ENCODE assay signal across 8 cellular contexts in the genomic region with DNA sequence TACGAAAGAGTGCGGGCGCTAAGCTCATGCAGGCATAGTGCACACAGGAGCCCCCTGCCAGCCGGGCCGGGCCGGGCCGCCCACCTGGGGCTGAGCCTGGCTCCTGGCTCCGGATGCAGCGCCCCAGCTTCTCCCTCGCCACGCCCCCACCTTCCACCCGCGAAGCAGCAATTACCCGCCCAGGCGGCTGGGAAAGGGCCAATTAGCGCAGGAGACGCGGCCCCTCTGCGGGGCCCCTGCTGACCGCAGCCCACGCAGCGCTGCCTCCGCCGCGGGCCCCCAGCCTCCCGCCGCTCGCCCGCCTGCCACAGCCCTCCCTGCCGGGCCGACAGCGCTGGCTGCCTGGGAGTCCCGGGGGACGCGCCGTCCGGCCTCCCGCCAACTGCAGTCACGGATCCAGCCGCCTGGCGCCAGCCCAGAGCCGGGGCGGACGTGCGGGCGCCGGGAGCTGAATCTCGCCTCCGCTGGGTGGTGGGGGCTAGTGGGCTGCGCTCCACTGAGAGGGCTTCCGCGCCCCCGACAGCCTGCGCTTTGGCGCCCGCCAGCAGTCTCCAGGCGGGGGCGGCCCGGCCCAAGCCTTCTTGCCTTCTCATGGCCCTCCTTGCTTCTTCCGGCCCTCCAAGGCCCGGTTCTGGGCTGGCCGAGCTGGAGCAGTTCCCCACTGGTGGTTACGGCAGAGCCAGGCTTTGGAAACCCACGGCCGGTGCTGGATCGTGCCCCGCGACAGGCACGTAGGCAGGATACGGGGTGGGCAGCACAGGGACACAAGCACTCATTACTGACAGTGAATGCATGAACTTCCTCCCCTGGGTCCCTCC. TPM values are rescaled to one million over a fixed set of nuclear protein-coding genes. Genes with fewer than 3 reads are reported as not detected.
DNase-seq lines count a peak whose midpoint lies in the region; ATAC-seq and TF ChIP-seq lines count a peak whose summit lies in the region.

No MANE protein-coding gene starts in this region.

- peak overlapping the region; percentile 82 for H3K4me2 ChIP-seq in smooth muscle cell

- peaks cover 42% of the 10 kb centered on the region for H3K27me3 ChIP-seq in HUES64 (ENCODE audit: insufficient read depth, low read length)
- H3K27me3 ChIP-seq in smooth muscle cell (ENCODE audit: low read depth), result no peaks in the 10 kb centered on the region

- H3K36me3 ChIP-seq in HUES64 (ENCODE audit: insufficient read depth, low read length) (no peaks in the 10 kb centered on the region), smooth muscle cell (ENCODE audit: low read depth) (no peaks in the 10 kb centered on the region)

- no peak for ATAC-seq in HG03139 (IDR thresholded peaks at IDR 0.05; ENCODE audit: unreplicated experiment)

- intact Hi-C loops in MCF 10A (cut with micrococcal nuclease), result loop anchor here (10.0 kb wide), 1 partner anchor 59 kb away; no protein-coding TSS in a partner anchor

- WGBS in HUES64, result 3% methylated on average over 70 of the region's 70 CpGs
- WGBS in smooth muscle cell (ENCODE audit: low lambda C conversion rate), result 2% methylated on average over 52 of the region's 70 CpGs

- H3K79me2 ChIP-seq in smooth muscle cell (ENCODE audit: low read depth), result no peaks in the 10 kb centered on the region

- peak overlapping the region; percentile 39; the same call in 1 of the 2 replicates for H3K9ac ChIP-seq in HUES64 (ENCODE audit: low read depth, low read length)
- H3K9ac ChIP-seq in smooth muscle cell (ENCODE audit: low read depth), result no peak overlapping the region

- no peaks in the 10 kb centered on the region for H4K20me1 ChIP-seq in smooth muscle cell (ENCODE audit: low read depth)

- no peaks in the 10 kb centered on the region for H3K9me3 Mint-ChIP-seq in MCF 10A (ENCODE audit: unreplicated experiment)
- H3K9me3 Mint-ChIP-seq in immature natural killer cell, result no peaks in the 10 kb centered on the region

- no peaks in the 10 kb centered on the region; the same call in 1 of the 2 replicates for H3K4me1 ChIP-seq in HUES64 (ENCODE audit: insufficient read depth, low read length)
- H3K4me1 ChIP-seq in smooth muscle cell (ENCODE audit: low read depth), result no peaks in the 10 kb centered on the region

- TF ChIP-seq CTCF in GM12874 (IDR thresholded peaks at IDR 0.05; ENCODE audit: insufficient read depth, low read depth, low read length) (peak; percentile 27), MCF 10A (IDR thresholded peaks at IDR 0.05; ENCODE audit: unreplicated experiment) (no peak), smooth muscle cell (IDR thresholded peaks at IDR 0.05; ENCODE audit: borderline replicate concordance, insufficient read depth, poor library complexity, severe bottlenecking) (no peak)

- H3K4me3 ChIP-seq in HUES64 (ENCODE audit: low read length) (peak overlapping the region; percentile 57), smooth muscle cell (peak overlapping the region; percentile 47)

- CTCF ChIA-PET in MCF 10A (lab: Yijun Ruan, JAX), result interaction anchor here (0.7 to 2.8 kb wide), 6 partner anchors 14 to 38 kb away, joined by 3 to 14 read pairs (median 3); no protein-coding TSS in a partner anchor

- peak overlapping the region; percentile 84 for H2AFZ ChIP-seq in smooth muscle cell (ENCODE audit: low read depth)

- no peak overlapping the region for H3K27ac Mint-ChIP-seq in MCF 10A (ENCODE audit: low read depth, unreplicated experiment)
- no peak overlapping the region for H3K27ac Mint-ChIP-seq in immature natural killer cell

- H3K4me3 Mint-ChIP-seq in MCF 10A (ENCODE audit: unreplicated experiment) (peak overlapping the region; percentile 35), immature natural killer cell (peak overlapping the region; percentile 69 to 79 (median 75))

- POLR2A ChIA-PET in MCF 10A (lab: Yijun Ruan, JAX), result interaction anchor here (1.0 kb wide), 1 partner anchor 8 kb away, joined by 3 read pairs; no protein-coding TSS in a partner anchor

- BruUV-seq in MCF 10A (replicated peaks; lab: Mats Ljungman, UMichigan), result no TSS peak

- no peaks in the 10 kb centered on the region for H3K36me3 Mint-ChIP-seq in MCF 10A (ENCODE audit: insufficient read depth, unreplicated experiment)
- peaks cover 0 to 4% (median 0%) of the 10 kb centered on the region in 3 donors for H3K36me3 Mint-ChIP-seq in immature natural killer cell

- H3K9me3 ChIP-seq in HUES64 (ENCODE audit: insufficient read depth, low read depth, low read length), result no peaks in the 10 kb centered on the region
- H3K9me3 ChIP-seq in smooth muscle cell (replicated peaks; ENCODE audit: low read depth), result no peaks in the 10 kb centered on the region

- H3K4me1 Mint-ChIP-seq in MCF 10A (ENCODE audit: insufficient read depth, unreplicated experiment) (no peaks in the 10 kb centered on the region), immature natural killer cell (peaks cover 0 to 2% of the 10 kb centered on the region in 2 donors)

- H3K27ac ChIP-seq in HUES64 (ENCODE audit: low read depth, low read length) (no peak overlapping the region), smooth muscle cell (ENCODE audit: low read depth) (peak overlapping the region; percentile 21)

- no peaks in the 10 kb centered on the region for H3F3A ChIP-seq in smooth muscle cell (ENCODE audit: low read depth)

- DNase-seq in UCSD-AML1 (lab: John Stamatoyannopoulos, UW; ENCODE audit: unreplicated experiment) (peak; percentile 62), MCF 10A (ENCODE audit: unreplicated experiment) (peak; percentile 44), immature natural killer cell (peak; percentile 47 to 61 (median 53)), smooth muscle cell (lab: John Stamatoyannopoulos, UW; ENCODE audit: unreplicated experiment) (peak; percentile 62), GDM1 (lab: John Stamatoyannopoulos, UW) (no peak)

- H3K27me3 Mint-ChIP-seq in MCF 10A (ENCODE audit: insufficient read depth, unreplicated experiment) (no peaks in the 10 kb centered on the region), immature natural killer cell (ENCODE audit: low read depth in 3 of 3) (peaks cover 2 to 6% (median 5%) of the 10 kb centered on the region in 3 donors)

RNA-seq across cellular contexts. Expression of gene CBFB, which starts 14.9 kb away (rescaled TPM):
- polyA plus RNA-seq in HUES64 (2013, experiment 1 of 2), result 36.2 TPM
- 38.4 TPM for polyA plus RNA-seq in HUES64 (2013, experiment 2 of 2)
- total RNA-seq in MCF 10A (2022) (87.1 and 105 TPM in 2 replicates), smooth muscle cell (41.1 and 53.9 TPM in 2 replicates)
- polyA plus RNA-seq in immature natural killer cell (100 to 1,000 TPM in 1 of 3 donors, 10 to 100 TPM in 2; 93.5 to 118 (median 95.2) TPM), smooth muscle cell (40.2 and 50.9 TPM in 2 replicates)

RNA-seq across cellular contexts. Expression of gene CES4A, which starts 25.6 kb away (rescaled TPM):
- 0.20 TPM for polyA plus RNA-seq in HUES64 (2013, experiment 1 of 2)
- polyA plus RNA-seq in HUES64 (2013, experiment 2 of 2), result 0.51 TPM
- 5.1 and 6.6 TPM in 2 replicates for total RNA-seq in MCF 10A (2022)
- polyA plus RNA-seq in immature natural killer cell, result 1 to 10 TPM in 1 of 3 donors, under 1 TPM in 1, not detected in 1; 0.98 to 1.6 TPM
- 0.63 and 1.6 TPM in 2 replicates for total RNA-seq in smooth muscle cell
- 0.93 and 2.3 TPM in 2 replicates for polyA plus RNA-seq in smooth muscle cell

RNA-seq across cellular contexts. Expression of gene CES3, which starts 53.0 kb away (rescaled TPM):
- polyA plus RNA-seq in HUES64 (2013, experiment 1 of 2), result 1.6 TPM
- 1.5 TPM for polyA plus RNA-seq in HUES64 (2013, experiment 2 of 2)
- total RNA-seq in MCF 10A (2022) (0.52 and 0.65 TPM in 2 replicates), smooth muscle cell (0.18 TPM in 1 of 2 replicates, not detected in the other)
- polyA plus RNA-seq in immature natural killer cell (not detected), smooth muscle cell (0.22 and 1.2 TPM in 2 replicates)
